8 cellular contexts compared by ENCODE assay signal in genomic region chr19:52897149-52897935, GRCh38.
DNase-seq lines count a peak whose midpoint lies in the region; ATAC-seq and TF ChIP-seq lines count a peak whose summit lies in the region.

Gene ZNF320 (minus strand): TSS chr19:52897635. CDS start chr19:52890255, 7,380 bp downstream.

- TF ChIP-seq CTCF in epithelial cell of esophagus (IDR thresholded peaks at IDR 0.05; ENCODE audit: insufficient read depth, low read depth, low read length, missing control alignments), result no peak

- no peaks in the 10 kb centered on the region for H3K36me3 ChIP-seq in mucosa of rectum (ENCODE audit: control insufficient read depth in 2 of 2, insufficient read depth in 2 of 2, low read length in 2 of 2)

- H3K9ac ChIP-seq in mucosa of rectum (ENCODE audit: low read depth in 1 of 2, low read length in 2 of 2), result peak within 1 kb of the TSS; percentile 78 to 97

- no peaks in the 10 kb centered on the region for H3K9me3 ChIP-seq in mucosa of rectum (ENCODE audit: control insufficient read depth in 2 of 2, low read length in 2 of 2)

- H3K27me3 ChIP-seq in mucosa of rectum (ENCODE audit: control insufficient read depth in 2 of 2, insufficient read depth in 2 of 2, low read length in 2 of 2), result no peaks in the 10 kb centered on the region

- H3K4me3 ChIP-seq in epithelial cell of esophagus (ENCODE audit: low read length) (peak within 1 kb of the TSS; percentile 80), mucosa of rectum (ENCODE audit: low read length in 2 of 2) (peak within 1 kb of the TSS; percentile 76 to 98)

- DNase-seq in AML-193 (lab: John Stamatoyannopoulos, UW) (peak; percentile 87 to 93), NCI-H82 treated with DMSO at 0.1 percent for 48 hours (lab: John Stamatoyannopoulos, UW; ENCODE audit: unreplicated experiment) (peak; percentile 64), epithelial cell of esophagus (ENCODE audit: low read depth) (peak; percentile 94)
- peak; percentile 91 for DNase-seq in activated CD8-positive, alpha-beta memory T cell treated with anti-CD3 and anti-CD28 coated beads, Interleukin-2, amount 50 U/mL, for 48 hours
- DNase-seq in stimulated activated CD8-positive, alpha-beta memory T cell treated with anti-CD3 and anti-CD28 coated beads, Interleukin-4, amount 100 ng/mL, for 4 hours (ENCODE audit: low read depth in 2 of 2, low spot score in 1 of 2), result peak; percentile 85 to 87

- ATAC-seq in GM19043 (IDR thresholded peaks at IDR 0.05; ENCODE audit: low read depth, unreplicated experiment), result peak; percentile 97
- ATAC-seq in HG03432 (IDR thresholded peaks at IDR 0.05; ENCODE audit: unreplicated experiment), result peak; percentile 95

- peak within 1 kb of the TSS; percentile 87 to 96 for H3K27ac ChIP-seq in mucosa of rectum (ENCODE audit: low read depth in 2 of 2, low read length in 2 of 2)

- H3K4me1 ChIP-seq in mucosa of rectum (ENCODE audit: control insufficient read depth in 2 of 2, insufficient read depth in 2 of 2, low read length in 2 of 2), result peaks cover 8 to 9% of the 10 kb centered on the region in 2 donors

Comparison
In these comparisons a context has a peak if more than half of its experiments do, and no peak if none do; other contexts are left out.
1. Peak in every context shown above with its lines: DNase-seq, ATAC-seq, H3K4me3 ChIP-seq and H3K27ac ChIP-seq.